In the genomic region with DNA sequence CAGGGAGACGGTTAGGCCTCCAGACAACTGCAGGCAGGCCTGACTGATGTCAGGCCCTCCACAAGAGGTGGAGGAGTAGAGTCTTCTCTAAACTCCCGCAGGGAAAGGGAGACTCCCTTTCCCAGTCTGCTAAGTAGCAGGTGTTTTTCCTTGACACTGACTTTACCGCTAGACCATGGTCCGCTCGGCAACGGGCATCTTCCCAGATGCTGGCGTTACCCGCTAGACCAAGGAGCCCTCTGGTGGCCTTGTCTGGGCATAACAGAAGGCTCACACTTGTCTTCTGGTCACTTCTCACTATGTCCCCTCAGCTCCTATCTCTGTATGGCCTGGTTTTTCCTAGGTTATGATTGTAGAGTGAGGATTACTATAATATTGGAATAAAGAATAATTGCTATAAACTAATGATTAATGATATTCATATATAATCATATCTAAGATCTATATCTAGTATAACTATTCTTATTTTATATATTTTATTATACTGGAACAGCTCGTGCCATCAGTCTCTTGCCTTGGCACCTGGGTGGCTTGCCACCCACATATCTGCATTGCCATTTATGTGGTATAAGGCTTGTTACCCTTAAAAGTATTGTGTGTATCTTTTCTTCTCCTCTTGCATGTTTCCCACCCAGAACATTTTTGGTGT, we compare ENCODE assay signal across 1 cellular context.
TF ChIP-seq lines count a peak whose summit lies in the region.

No MANE protein-coding gene starts in this region.

TF ChIP-seq in SK-N-SH, 30 proteins besides CTCF, POLR2A, EP300 and RAD21:
- TF ChIP-seq SMC3 (IDR thresholded peaks at IDR 0.05; ENCODE audit: low read depth, low read length): peak; percentile 61
